8 cellular contexts compared by ENCODE assay signal in the genomic region with DNA sequence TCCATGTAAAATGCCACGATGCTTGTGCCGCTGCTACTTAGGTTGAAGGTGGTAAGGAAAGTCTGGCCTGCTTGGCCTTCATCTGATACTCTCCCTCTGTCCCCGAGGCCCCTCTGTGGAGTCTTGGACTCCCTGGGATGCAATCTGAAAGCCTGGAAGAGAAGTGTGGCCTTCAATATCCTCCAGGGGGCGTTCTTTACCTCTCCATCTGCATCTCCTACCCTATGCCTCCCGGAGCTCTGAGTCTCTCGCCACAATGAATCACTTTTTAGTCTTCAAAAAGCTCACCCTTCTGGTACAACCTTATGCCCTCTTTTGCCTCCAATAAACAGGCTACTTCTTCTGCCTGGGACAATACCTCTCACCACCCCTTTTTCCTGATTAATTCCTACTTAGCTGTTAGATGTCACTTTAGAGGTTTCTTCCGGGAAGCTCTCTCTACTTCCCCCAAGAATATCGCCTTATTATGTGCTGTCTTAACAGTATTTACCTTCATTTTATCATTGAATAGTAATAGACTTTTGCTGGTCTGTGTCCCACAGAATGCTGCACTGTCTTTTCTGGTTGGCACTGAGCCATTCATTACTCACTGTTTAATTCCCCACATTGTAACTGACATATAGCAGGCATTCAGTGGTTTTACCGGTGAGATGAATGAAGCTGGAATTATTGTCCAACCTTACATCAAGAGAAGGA.
DNase-seq lines count a peak whose midpoint lies in the region; ATAC-seq lines count a peak whose summit lies in the region.

No MANE protein-coding gene starts in this region.

- H3K4me3 ChIP-seq in HAP-1, result no peak overlapping the region

- H3K36me3 ChIP-seq in HAP-1 (replicated peaks), result no peaks in the 10 kb centered on the region

- H3K4me3 Mint-ChIP-seq in central memory CD8-positive, alpha-beta T cell, result peak overlapping the region; percentile 16

- H3K4me1 ChIP-seq in HAP-1, result no peaks in the 10 kb centered on the region

- no peaks in the 10 kb centered on the region for H3K36me3 Mint-ChIP-seq in central memory CD8-positive, alpha-beta T cell (ENCODE audit: insufficient read depth)

- H3K9me3 Mint-ChIP-seq in central memory CD8-positive, alpha-beta T cell, result no peaks in the 10 kb centered on the region

- H3K27me3 ChIP-seq in HAP-1 (ENCODE audit: low read depth), result no peaks in the 10 kb centered on the region; the same call in 1 of the 2 replicates

- DNase-seq in DMS153 treated with DMSO at 0.1 percent for 48 hours (lab: John Stamatoyannopoulos, UW; ENCODE audit: unreplicated experiment), result peak; percentile 81
- DNase-seq in HAP-1 (ENCODE audit: low spot score in 2 of 2), result peak; percentile 75 to 76
- DNase-seq in NCI-H2107 (lab: John Stamatoyannopoulos, UW), result peak; percentile 69
- DNase-seq in UCSD-AML1 (lab: John Stamatoyannopoulos, UW; ENCODE audit: unreplicated experiment), result peak; percentile 15
- peak in 1 of 2 donors; percentile 12 for DNase-seq in central memory CD8-positive, alpha-beta T cell (ENCODE audit: low spot score in 2 of 2)
- peak; percentile 92 for DNase-seq in kidney glomerular epithelial cell (lab: John Stamatoyannopoulos, UW)
- peak; percentile 8 to 40 for DNase-seq in stimulated activated CD4-positive, alpha-beta T cell treated with anti-CD3 and anti-CD28 coated beads, Interleukin-4, amount 100 ng/mL, for 4 hours

- no peaks in the 10 kb centered on the region for H3K9me3 ChIP-seq in HAP-1

- ATAC-seq in central memory CD8-positive, alpha-beta T cell (replicated peaks; ENCODE audit: extremely low read depth, poor library complexity, severe bottlenecking), result peak; percentile 74
- no peak for ATAC-seq in HG03280 (IDR thresholded peaks at IDR 0.05; ENCODE audit: unreplicated experiment)

- peaks cover 29% of the 10 kb centered on the region for H3K27me3 Mint-ChIP-seq in central memory CD8-positive, alpha-beta T cell

- peaks cover 7% of the 10 kb centered on the region for H3K4me1 Mint-ChIP-seq in central memory CD8-positive, alpha-beta T cell

- H3K27ac Mint-ChIP-seq in central memory CD8-positive, alpha-beta T cell (ENCODE audit: low read depth), result no peak overlapping the region

- in situ Hi-C loops in HAP-1 (cut with MboI; ENCODE audit: low sequenced_read_pairs), result loop anchor here (10.0 to 25.0 kb wide), 2 partner anchors 225 to 648 kb away; no protein-coding TSS in a partner anchor
